In genomic region chr7:119935418-119936025, GRCh38 we compare ENCODE assay signal across 8 cellular contexts.
DNase-seq lines count a peak whose midpoint lies in the region; FAIRE-seq and TF ChIP-seq lines count a peak whose summit lies in the region.

No MANE protein-coding gene starts in this region.

- H3K79me2 ChIP-seq in Karpas-422 (ENCODE audit: low read length) = no peaks in the 10 kb centered on the region

- CTCF ChIA-PET in AG04449 (lab: Yijun Ruan, JAX) = interaction anchor here (0.8 to 2.2 kb wide), 10 partner anchors 10 to 791 kb away, joined by 3 to 18 read pairs (median 6); partner anchors contain the start of gene KCND2

- TF ChIP-seq CTCF in AG04449 (IDR thresholded peaks at IDR 0.05; ENCODE audit: insufficient read depth, low read length, missing control alignments) = peak; percentile 36
- peak; percentile 49 for TF ChIP-seq CTCF in fibroblast of pulmonary artery (IDR thresholded peaks at IDR 0.05; ENCODE audit: low read length, missing control alignments)
- TF ChIP-seq CTCF in ovary (IDR thresholded peaks at IDR 0.05) = peak in 1 of 3 donors; percentile 38

- peaks cover 11% of the 10 kb centered on the region; the same call in 1 of the 2 replicates for H3K9me3 ChIP-seq in Karpas-422 (ENCODE audit: low read length)
- H3K9me3 ChIP-seq in ovary = no peaks in the 10 kb centered on the region

- H3K27me3 ChIP-seq in Karpas-422 (ENCODE audit: low read length) = no peaks in the 10 kb centered on the region
- peaks cover 2% of the 10 kb centered on the region for H3K27me3 ChIP-seq in ovary

- no peak overlapping the region for H3K4me3 ChIP-seq in AG04449 (ENCODE audit: low read depth, low read length)
- H3K4me3 ChIP-seq in Karpas-422 (ENCODE audit: low read length) = no peak overlapping the region
- H3K4me3 ChIP-seq in fibroblast of pulmonary artery (replicated peaks; ENCODE audit: low read depth, low read length) = no peak overlapping the region
- H3K4me3 ChIP-seq in ovary = no peak overlapping the region

- H3K4me1 ChIP-seq in Karpas-422 (ENCODE audit: low read length) (no peaks in the 10 kb centered on the region), ovary (ENCODE audit: insufficient read depth) (no peaks in the 10 kb centered on the region)

- no peak overlapping the region for H3K4me2 ChIP-seq in Karpas-422 (ENCODE audit: low read depth, low read length, poor library complexity, severe bottlenecking)

- POLR2A ChIA-PET in AG04449 (lab: Yijun Ruan, JAX) = no interaction called here

- H3K36me3 ChIP-seq in Karpas-422 (ENCODE audit: insufficient read depth, low read length) = no peaks in the 10 kb centered on the region
- no peaks in the 10 kb centered on the region for H3K36me3 ChIP-seq in ovary

- no peak for TF ChIP-seq EP300 in ovary (IDR thresholded peaks at IDR 0.05)

- H4K20me1 ChIP-seq in Karpas-422 (ENCODE audit: insufficient read depth, low read depth, low read length) = no peaks in the 10 kb centered on the region

- DNase-seq in AG04449 (ENCODE audit: low read depth, low spot score) (no peak), GM19239 (ENCODE audit: insufficient read length, low spot score) (no peak), Karpas-422 (peak; percentile 61), RPMI8226 (peak; percentile 56), fibroblast of pulmonary artery (ENCODE audit: low read depth) (peak; percentile 71), superior temporal gyrus (ENCODE audit: extremely low spot score) (peak; percentile 86), NCI-H524 treated with DMSO at 0.1 percent for 48 hours (lab: John Stamatoyannopoulos, UW) (no peak), ovary (no peak)

- 31 to 36% (median 34%) methylated on average over 4 of the region's 4 CpGs for WGBS in ovary, 3 donors

- no peak overlapping the region for H3K9ac ChIP-seq in Karpas-422 (ENCODE audit: low read length)

- H2AFZ ChIP-seq in Karpas-422 (ENCODE audit: low read length) = no peak overlapping the region

- H3K27ac ChIP-seq in Karpas-422 (ENCODE audit: low read length) (no peak overlapping the region), ovary (no peak overlapping the region)

- intact Hi-C loops in ovary (cut with DNase I) = loop anchor here (5.0 to 10.0 kb wide), 2 partner anchors 337 to 339 kb away; partner anchors contain the start of gene KCND2 (in 4 of the 4)

- FAIRE-seq in GM19239 (lab: Jason Lieb, UNC) = peak; percentile 28

- no peak for TF ChIP-seq POLR2A in ovary (IDR thresholded peaks at IDR 0.05)

- H3K9me2 ChIP-seq in Karpas-422 (replicated peaks; ENCODE audit: insufficient read depth, low read length) = no peaks in the 10 kb centered on the region

Comparison
In these comparisons a context has a peak if more than half of its experiments do, and no peak if none do; other contexts are left out.
1. DNase-seq: peak in Karpas-422 (single experiment), RPMI8226 (single experiment), fibroblast of pulmonary artery (single experiment) and superior temporal gyrus (single experiment); none in AG04449 (single experiment), GM19239 (single experiment), NCI-H524 treated with DMSO at 0.1 percent for 48 hours (single experiment) and ovary (0 of 5).